In the genomic region with DNA sequence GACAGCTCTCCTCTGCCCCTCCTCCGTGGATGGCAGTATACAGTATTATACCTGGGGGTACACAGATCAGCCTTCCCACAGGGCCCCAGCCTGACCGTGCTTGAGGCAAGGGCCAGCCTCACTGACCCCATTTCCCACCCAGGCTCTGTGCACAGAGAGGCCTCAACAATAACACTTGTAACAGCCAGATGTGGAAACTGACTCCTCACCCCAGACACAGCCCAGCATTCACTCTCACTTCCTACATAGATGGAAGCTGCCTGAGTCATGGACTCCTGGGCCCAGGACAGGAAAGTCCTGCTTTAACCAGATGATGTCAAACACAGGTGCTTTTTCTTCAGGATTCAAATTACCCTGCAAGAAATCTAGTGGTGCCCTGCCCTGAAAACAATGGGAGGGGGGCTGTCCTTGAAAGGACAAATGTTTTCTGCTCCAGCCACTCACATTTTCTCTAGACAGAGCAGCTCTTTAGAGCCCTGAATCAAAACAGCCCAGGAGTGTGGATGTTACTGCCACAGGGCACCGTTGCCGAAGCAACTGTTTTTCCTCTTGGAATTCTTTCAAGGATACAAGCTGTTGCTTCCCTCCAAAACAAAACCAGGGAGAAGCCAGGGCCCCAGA, we compare ENCODE assay signal across 8 cellular contexts. TPM values are rescaled to one million over a fixed set of nuclear protein-coding genes. Genes with fewer than 3 reads are reported as not detected.
DNase-seq lines count a peak whose midpoint lies in the region; ATAC-seq and TF ChIP-seq lines count a peak whose summit lies in the region.

No MANE protein-coding gene starts in this region.

- H3K27ac Mint-ChIP-seq in activated naive CD4-positive, alpha-beta T cell treated with anti-CD3 and anti-CD28 coated beads, Interleukin-2, amount 50 U/mL, for 24 hours: peak overlapping the region; percentile 86
- H3K27ac Mint-ChIP-seq in brain: peak overlapping the region; percentile 26 to 89 (median 68)

- no peaks in the 10 kb centered on the region for H3K27me3 Mint-ChIP-seq in activated naive CD4-positive, alpha-beta T cell treated with anti-CD3 and anti-CD28 coated beads, Interleukin-2, amount 50 U/mL, for 24 hours
- no peaks in the 10 kb centered on the region for H3K27me3 Mint-ChIP-seq in brain

- intact Hi-C loops in vagina (cut with DNase I): no loop called here

- H3K9me3 Mint-ChIP-seq in activated naive CD4-positive, alpha-beta T cell treated with anti-CD3 and anti-CD28 coated beads, Interleukin-2, amount 50 U/mL, for 24 hours: no peaks in the 10 kb centered on the region
- H3K9me3 Mint-ChIP-seq in brain: peaks cover 0 to 12% (median 9%) of the 10 kb centered on the region in 5 experiments

- peaks cover 17% of the 10 kb centered on the region for H3K36me3 Mint-ChIP-seq in activated naive CD4-positive, alpha-beta T cell treated with anti-CD3 and anti-CD28 coated beads, Interleukin-2, amount 50 U/mL, for 24 hours
- H3K36me3 Mint-ChIP-seq in brain: peaks cover 23% of the 10 kb centered on the region

- TF ChIP-seq CTCF in brain (conservative IDR thresholded peaks at IDR 0.05) (no peak), vagina (IDR thresholded peaks at IDR 0.05) (no peak)

- H3K27me3 ChIP-seq in vagina: no peaks in the 10 kb centered on the region

- ATAC-seq in HG02840 (IDR thresholded peaks at IDR 0.05; ENCODE audit: low FRiP score, unreplicated experiment): no peak
- ATAC-seq in HG03045 (IDR thresholded peaks at IDR 0.05; ENCODE audit: unreplicated experiment): no peak

- H3K4me1 ChIP-seq in vagina: peaks cover 71% of the 10 kb centered on the region

- no peak for TF ChIP-seq POLR2A in vagina (IDR thresholded peaks at IDR 0.05)

- no peak for DNase-seq in activated naive CD4-positive, alpha-beta T cell treated with anti-CD3 and anti-CD28 coated beads, Interleukin-2, amount 50 U/mL, for 16 hours
- DNase-seq in left kidney (ENCODE audit: low read depth, low spot score): peak; percentile 44
- no peak for DNase-seq in vagina (ENCODE audit: extremely low spot score in 2 of 2)
- no peak for DNase-seq in DMS79 treated with DMSO at 0.1 percent for 48 hours (lab: John Stamatoyannopoulos, UW)

- H3K4me3 Mint-ChIP-seq in activated naive CD4-positive, alpha-beta T cell treated with anti-CD3 and anti-CD28 coated beads, Interleukin-2, amount 50 U/mL, for 24 hours: peak overlapping the region; percentile 70
- H3K4me3 Mint-ChIP-seq in brain: peak overlapping the region; percentile 1 to 48 (median 15)

- peak overlapping the region in 1 of 2 donors; percentile 8 for H3K4me3 ChIP-seq in vagina

- H3K9me3 ChIP-seq in vagina: no peaks in the 10 kb centered on the region

- peaks cover 82% of the 10 kb centered on the region for H3K4me1 Mint-ChIP-seq in activated naive CD4-positive, alpha-beta T cell treated with anti-CD3 and anti-CD28 coated beads, Interleukin-2, amount 50 U/mL, for 24 hours
- H3K4me1 Mint-ChIP-seq in brain: peaks cover 54% of the 10 kb centered on the region

- H3K36me3 ChIP-seq in vagina: no peaks in the 10 kb centered on the region

- H3K27ac ChIP-seq in vagina: peak overlapping the region; percentile 72

RNA-seq across cellular contexts. Expression of a gene that starts 16.4 kb away (rescaled TPM):
- polyA plus RNA-seq in brain (ENCODE audit: insufficient read depth, low read depth, low replicate concordance): 36.7 TPM
- total RNA-seq in vagina: 55.5 TPM

RNA-seq across cellular contexts. Expression of a gene that starts 19.3 kb away (rescaled TPM):
- polyA plus RNA-seq in brain (ENCODE audit: insufficient read depth, low read depth, low replicate concordance): 4.6 TPM
- total RNA-seq in vagina: 227 TPM
